Comparison of ENCODE assay signal across 10 cellular contexts in genomic region chr11:279966-280761, GRCh38. TPM values are rescaled to one million over a fixed set of nuclear protein-coding genes. Genes with fewer than 3 reads are reported as not detected.
DNase-seq lines count a peak whose midpoint lies in the region; ATAC-seq and TF ChIP-seq lines count a peak whose summit lies in the region.
"Had no signal": no experiment of that assay in that cellular context is flagged by ENCODE, and none has a peak within 500 bp of the region (broad histone marks: within the 10 kb centered on the region; RNA-seq: fewer than 3 reads in every experiment).

No MANE protein-coding gene starts in this region.

- H3K36me3 ChIP-seq in RWPE2 (ENCODE audit: low read depth) (no peaks in the 10 kb centered on the region), colonic mucosa (no peaks in the 10 kb centered on the region)

- TF ChIP-seq CTCF in RWPE2 (IDR thresholded peaks at IDR 0.05; ENCODE audit: poor library complexity, severe bottlenecking) (no peak), colonic mucosa (IDR thresholded peaks at IDR 0.05) (no peak), omental fat pad (IDR thresholded peaks at IDR 0.05) (no peak)

- H3K27ac ChIP-seq in RWPE2 (ENCODE audit: poor library complexity, severe bottlenecking) (no peak overlapping the region), colonic mucosa (no peak overlapping the region)

- H3K27me3 ChIP-seq in RWPE2 (ENCODE audit: insufficient read depth, poor library complexity, severe bottlenecking) (peaks cover 66% of the 10 kb centered on the region), colonic mucosa (peaks cover 48% of the 10 kb centered on the region)

- peak overlapping the region in 5 of 6 donors; percentile 21 to 93 (median 81) for H3K27ac Mint-ChIP-seq in naive B cell
- H3K27ac Mint-ChIP-seq: brain had no signal

- peaks cover 0 to 3% (median 0%) of the 10 kb centered on the region in 7 donors for H3K9me3 Mint-ChIP-seq in naive B cell

- peak overlapping the region; percentile 77 to 89 (median 86) for H3K4me3 Mint-ChIP-seq in naive B cell

- H3K27me3 Mint-ChIP-seq in naive B cell: peaks cover 11 to 45% (median 20%) of the 10 kb centered on the region in 3 donors

- ATAC-seq in RWPE2 (ENCODE audit: low read depth) (peak; percentile 30; the same call in 1 of the 3 replicates), naive B cell (ENCODE audit: low read depth in 2 of 2) (peak; percentile 79 to 81), HG03108 (IDR thresholded peaks at IDR 0.05; ENCODE audit: unreplicated experiment) (no peak), omental fat pad (ENCODE audit: low FRiP score) (no peak), HG03354 (IDR thresholded peaks at IDR 0.05; ENCODE audit: poor library complexity, severe bottlenecking, unreplicated experiment) (no peak)

- H3K4me3 ChIP-seq in RWPE2 (ENCODE audit: severe bottlenecking) (no peak overlapping the region), colonic mucosa (peak overlapping the region; percentile 37)

- intact Hi-C loops in colonic mucosa (cut with DNase I): no loop called here

- H3K9ac ChIP-seq in colonic mucosa (ENCODE audit: low read depth in 2 of 2, low read length in 2 of 2): peak overlapping the region; percentile 30 to 61

- peaks cover 0 to 5% of the 10 kb centered on the region in 2 donors for H3K36me3 Mint-ChIP-seq in naive B cell
- H3K36me3 Mint-ChIP-seq: brain had no signal

- peaks cover 33 to 39% (median 36%) of the 10 kb centered on the region in 3 donors for H3K4me1 Mint-ChIP-seq in naive B cell

- DNase-seq in DMS53 treated with DMSO at 0.1 percent for 48 hours (lab: John Stamatoyannopoulos, UW; ENCODE audit: unreplicated experiment) (peak; percentile 55), RWPE2 (ENCODE audit: low spot score) (no peak), colonic mucosa (peak; percentile 57), naive B cell (peak; percentile 57), NCI-H1930 (lab: John Stamatoyannopoulos, UW) (no peak), omental fat pad (ENCODE audit: low spot score) (no peak)

- H3K9me3 ChIP-seq in RWPE2 (ENCODE audit: severe bottlenecking) (peaks cover 9% of the 10 kb centered on the region), colonic mucosa (no peaks in the 10 kb centered on the region)

- H3K4me1 ChIP-seq in RWPE2 (ENCODE audit: insufficient read depth, poor library complexity, severe bottlenecking) (no peaks in the 10 kb centered on the region), colonic mucosa (peaks cover 17% of the 10 kb centered on the region)

RNA-seq across cellular contexts. Expression of gene NLRP6, which starts 2.0 kb away (rescaled TPM):
- total RNA-seq in colonic mucosa (under 1 TPM; 0.17 to 0.72 TPM), omental fat pad (10 to 100 TPM in 1 of 4 donors, 1 to 10 TPM in 2, under 1 TPM in 1; 0.84 to 11.8 (median 3.8) TPM)
- 1 to 10 TPM; 1.4 to 3.3 (median 2.2) TPM for polyA plus RNA-seq in naive B cell (ENCODE audit: low read depth in 6 of 6)
- total RNA-seq: H1 had no signal
- polyA plus RNA-seq: H1 had no signal

RNA-seq across cellular contexts. Expression of gene PGGHG, which starts 8.8 kb away (rescaled TPM):
- total RNA-seq in colonic mucosa (10 to 100 TPM; 10.6 to 12.9 TPM), omental fat pad (10 to 100 TPM; 10.9 to 53.6 (median 19.8) TPM)
- polyA plus RNA-seq in naive B cell (ENCODE audit: low read depth in 6 of 6): 1 to 10 TPM; 3.4 to 8.3 (median 4.3) TPM

RNA-seq across cellular contexts. Expression of gene IFITM5, which starts 19.2 kb away (rescaled TPM):
- total RNA-seq in colonic mucosa (not detected), omental fat pad (not detected)
- polyA plus RNA-seq in naive B cell (ENCODE audit: low read depth in 6 of 6): not detected
- total RNA-seq: H1 had no signal
- polyA plus RNA-seq: H1 had no signal

RNA-seq across cellular contexts. Expression of gene IFITM2, which starts 27.5 kb away (rescaled TPM):
- 100 to 1,000 TPM in 1 of 2 donors, 10 to 100 TPM in 1; 74.1 to 115 TPM for total RNA-seq in colonic mucosa
- 1,000 to 10,000 TPM in 4 of 6 donors, 100 to 1,000 TPM in 2; 915 to 1,467 (median 1,288) TPM for polyA plus RNA-seq in naive B cell (ENCODE audit: low read depth in 6 of 6)
- 100 to 1,000 TPM; 266 to 442 (median 382) TPM for total RNA-seq in omental fat pad

RNA-seq across cellular contexts. Expression of gene IFITM1, which starts 33.7 kb away (rescaled TPM):
- total RNA-seq in colonic mucosa: 100 to 1,000 TPM in 1 of 2 donors, 10 to 100 TPM in 1; 63.3 to 101 TPM
- 100 to 1,000 TPM; 152 to 299 (median 164) TPM for polyA plus RNA-seq in naive B cell (ENCODE audit: low read depth in 6 of 6)
- 100 to 1,000 TPM; 224 to 389 (median 247) TPM for total RNA-seq in omental fat pad

Comparison
In these comparisons a context has a peak if more than half of its experiments do, and no peak if none do; other contexts are left out.
1. DNase-seq: peak in DMS53 treated with DMSO at 0.1 percent for 48 hours (single experiment), colonic mucosa (single experiment) and naive B cell (single experiment); none in RWPE2 (single experiment), NCI-H1930 (0 of 2) and omental fat pad (single experiment).
2. ATAC-seq: peak in RWPE2 (single experiment) and naive B cell (2 of 2); none in HG03108 (single experiment), omental fat pad (single experiment) and HG03354 (single experiment).